ENCODE assay signal across 14 cellular contexts in the genomic region with DNA sequence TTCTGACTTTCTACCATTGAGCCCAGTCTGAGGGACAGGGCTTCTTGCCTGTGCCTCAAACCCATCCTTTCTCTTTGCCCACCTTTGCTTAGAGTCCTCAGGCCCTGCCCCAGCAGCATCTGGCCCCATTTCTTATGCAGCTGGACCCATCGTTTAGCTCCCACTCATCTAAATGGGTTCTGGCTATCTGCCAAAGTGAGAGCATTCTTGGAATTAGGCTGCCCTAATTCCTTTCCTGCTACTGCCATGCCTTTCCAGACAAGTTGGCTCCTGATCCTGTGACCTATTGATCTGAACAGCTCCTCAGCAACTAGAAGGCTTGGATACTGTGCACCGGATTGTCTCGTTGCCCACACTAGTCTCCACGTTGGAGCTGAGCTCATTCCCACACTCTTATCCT. TPM values are rescaled to one million over a fixed set of nuclear protein-coding genes. Genes with fewer than 3 reads are reported as not detected.
DNase-seq lines count a peak whose midpoint lies in the region; ATAC-seq and TF ChIP-seq lines count a peak whose summit lies in the region.
"Had no signal": no experiment of that assay in that cellular context is flagged by ENCODE, and none has a peak within 500 bp of the region (broad histone marks: within the 10 kb centered on the region; RNA-seq: fewer than 3 reads in every experiment).

No MANE protein-coding gene starts in this region.

- H3K36me3 ChIP-seq in lower lobe of right lung = no peaks in the 10 kb centered on the region

- ATAC-seq in lower lobe of right lung = no peak

- H3K27me3 ChIP-seq in lower lobe of right lung (ENCODE audit: low read depth) = no peaks in the 10 kb centered on the region
- H3K27me3 ChIP-seq: testis had no signal

- H3K9me3 ChIP-seq in lower lobe of right lung = no peaks in the 10 kb centered on the region
- H3K9me3 ChIP-seq: Caco-2, testis had no signal

- H3K27ac ChIP-seq in VCaP (peak overlapping the region; percentile 85), lower lobe of right lung (no peak overlapping the region)
- H3K27ac ChIP-seq: testis had no signal

- no peak overlapping the region for H3K4me3 ChIP-seq in lower lobe of right lung
- H3K4me3 ChIP-seq: testis had no signal

- DNase-seq in NCI-H1417 (lab: John Stamatoyannopoulos, UW) (peak in 2 of 3 experiments; percentile 6 to 56), NCI-H1417 treated with DMSO at 0.1 percent for 48 hours (lab: John Stamatoyannopoulos, UW) (no peak), NCI-H146 (lab: John Stamatoyannopoulos, UW) (peak; percentile 79), left kidney (ENCODE audit: low read depth, low spot score) (peak; percentile 2), lower lobe of right lung (no peak), AML-193 (lab: John Stamatoyannopoulos, UW) (no peak), erythroblast (lab: John Stamatoyannopoulos, UW) (no peak)
- DNase-seq: 8988T; activated CD4-positive, alpha-beta T cell treated with anti-CD3 and anti-CD28 coated beads for 48 hours; activated T-cell treated with anti-CD3 and anti-CD28 coated beads, Interleukin-2, amount 50 U/mL, for 48 hours; amygdala; Caco-2; testis had no signal

- intact Hi-C loops in lower lobe of right lung (cut with DNase I) = no loop called here

- TF ChIP-seq CTCF in VCaP (conservative IDR thresholded peaks at IDR 0.05) (no peak), lower lobe of right lung (IDR thresholded peaks at IDR 0.05) (no peak)

- no peak for TF ChIP-seq POLR2A in erythroblast (IDR thresholded peaks at IDR 0.05; ENCODE audit: low read length)

- peaks cover 8% of the 10 kb centered on the region for H3K4me1 ChIP-seq in lower lobe of right lung
- H3K4me1 ChIP-seq: Caco-2, testis had no signal

RNA-seq across cellular contexts. Expression of gene DZANK1, which starts 23.0 kb away (rescaled TPM):
- total RNA-seq in lower lobe of right lung = 3.4 TPM

RNA-seq across cellular contexts. Expression of gene POLR3F, which starts 23.3 kb away (rescaled TPM):
- total RNA-seq in lower lobe of right lung = 6.6 TPM

RNA-seq across cellular contexts. Expression of gene RBBP9, which starts 53.2 kb away (rescaled TPM):
- total RNA-seq in lower lobe of right lung = 15.3 TPM

Comparison
In these comparisons a context has a peak if more than half of its experiments do, and no peak if none do; other contexts are left out.
1. DNase-seq: peak in NCI-H1417 (2 of 3), NCI-H146 (single experiment) and left kidney (single experiment); none in NCI-H1417 treated with DMSO at 0.1 percent for 48 hours (single experiment), lower lobe of right lung (single experiment), AML-193 (0 of 2) and erythroblast (0 of 2).